In the genomic region with DNA sequence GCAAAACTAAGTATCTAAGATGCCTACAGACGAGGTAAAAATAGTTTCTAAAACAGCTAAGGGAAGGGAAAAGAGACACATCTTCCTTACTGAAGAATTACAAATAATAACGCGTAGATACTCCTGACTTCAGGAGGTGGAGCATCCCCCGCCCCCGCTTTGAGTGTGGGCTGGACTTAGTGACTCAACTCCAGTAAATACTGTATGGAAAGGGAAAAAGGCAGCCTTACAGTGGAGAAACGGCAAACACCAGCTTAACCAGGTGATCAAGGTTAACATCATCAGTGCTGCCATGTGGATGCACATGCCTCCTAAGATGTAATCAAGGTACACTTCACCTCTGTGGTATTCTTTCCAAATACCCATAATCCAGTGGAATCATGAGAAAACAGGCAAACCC, we compare ENCODE assay signal across 2 cellular contexts.
TF ChIP-seq lines count a peak whose summit lies in the region.

No MANE protein-coding gene starts in this region.

TF ChIP-seq in HEK293, 187 proteins besides CTCF, POLR2A, EP300 and RAD21:
- TF ChIP-seq ZFHX2 (tag by site-specific recombination; conservative IDR thresholded peaks at IDR 0.05) (peak; percentile 73), EGR2 (tag by site-specific recombination; IDR thresholded peaks at IDR 0.05; ENCODE audit: low read depth) (peak; percentile 35; the same call in 1 of the 2 replicates), ZNF24 (tag by site-specific recombination; IDR thresholded peaks at IDR 0.05) (no peak)
TF ChIP-seq in HEK293: peak in this region for 2.

TF ChIP-seq in K562, 482 proteins besides CTCF, POLR2A, EP300 and RAD21:
- TF ChIP-seq CTBP1 (IDR thresholded peaks at IDR 0.05; ENCODE audit: borderline replicate concordance) (0 out of 2 replicates have a peak, but pooled peaks have one; percentile 10), CBFA2T3 (IDR thresholded peaks at IDR 0.05) (no peak), EGR1 (conservative IDR thresholded peaks at IDR 0.05) (peak; percentile 95), GABPA (tag; conservative IDR thresholded peaks at IDR 0.05; ENCODE audit: low read depth) (no peak), ZSCAN29 (IDR thresholded peaks at IDR 0.05) (no peak), ZNF146 (CRISPR knock-in tag; IDR thresholded peaks at IDR 0.05; ENCODE audit: unreplicated experiment) (no peak), TEAD4 (IDR thresholded peaks at IDR 0.05; ENCODE audit: low read length) (no peak), TEAD4 (CRISPR knock-in tag; IDR thresholded peaks at IDR 0.05; ENCODE audit: borderline replicate concordance) (no peak), POLR2AphosphoS2 (IDR thresholded peaks at IDR 0.05; ENCODE audit: low read length) (0 out of 2 replicates have a peak, but pooled peaks have one; percentile 30), SIRT6 (IDR thresholded peaks at IDR 0.05; ENCODE audit: low read depth, low read length) (no peak), RAD51 (IDR thresholded peaks at IDR 0.05; ENCODE audit: borderline replicate concordance, low read depth) (no peak), PPARD (CRISPR knock-in tag; IDR thresholded peaks at IDR 0.05) (no peak), DPF2 (IDR thresholded peaks at IDR 0.05) (0 out of 2 replicates have a peak, but pooled peaks have one; percentile 19), POLR3G (IDR thresholded peaks at IDR 0.05; ENCODE audit: extremely low read depth, insufficient read length, insufficient replicate concordance) (no peak), TAF15 (IDR thresholded peaks at IDR 0.05; ENCODE audit: low read depth, low read length) (no peak), RFX7 (CRISPR knock-in tag; IDR thresholded peaks at IDR 0.05) (no peak), ZNF3 (CRISPR knock-in tag; IDR thresholded peaks at IDR 0.05) (no peak), ZEB2 (IDR thresholded peaks at IDR 0.05) (0 out of 2 replicates have a peak, but pooled peaks have one; percentile 29)
- TF ChIP-seq, protein P1, sequence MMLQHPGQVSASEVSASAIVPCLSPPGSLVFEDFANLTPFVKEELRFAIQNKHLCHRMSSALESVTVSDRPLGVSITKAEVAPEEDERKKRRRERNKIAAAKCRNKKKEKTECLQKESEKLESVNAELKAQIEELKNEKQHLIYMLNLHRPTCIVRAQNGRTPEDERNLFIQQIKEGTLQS (IDR thresholded peaks at IDR 0.05), result peak; percentile 30; the same call in 1 of the 2 replicates
- TF ChIP-seq, protein P1 (CRISPR knock-in tag; conservative IDR thresholded peaks at IDR 0.05), result no peak
- TF ChIP-seq, protein P2, sequence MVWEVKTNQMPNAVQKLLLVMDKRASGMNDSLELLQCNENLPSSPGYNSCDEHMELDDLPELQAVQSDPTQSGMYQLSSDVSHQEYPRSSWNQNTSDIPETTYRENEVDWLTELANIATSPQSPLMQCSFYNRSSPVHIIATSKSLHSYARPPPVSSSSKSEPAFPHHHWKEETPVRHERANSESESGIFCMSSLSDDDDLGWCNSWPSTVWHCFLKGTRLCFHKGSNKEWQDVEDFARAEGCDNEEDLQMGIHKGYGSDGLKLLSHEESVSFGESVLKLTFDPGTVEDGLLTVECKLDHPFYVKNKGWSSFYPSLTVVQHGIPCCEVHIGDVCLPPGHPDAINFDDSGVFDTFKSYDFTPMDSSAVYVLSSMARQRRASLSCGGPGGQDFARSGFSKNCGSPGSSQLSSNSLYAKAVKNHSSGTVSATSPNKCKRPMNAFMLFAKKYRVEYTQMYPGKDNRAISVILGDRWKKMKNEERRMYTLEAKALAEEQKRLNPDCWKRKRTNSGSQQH (CRISPR knock-in tag; IDR thresholded peaks at IDR 0.05), result no peak
- TF ChIP-seq, protein P3, sequence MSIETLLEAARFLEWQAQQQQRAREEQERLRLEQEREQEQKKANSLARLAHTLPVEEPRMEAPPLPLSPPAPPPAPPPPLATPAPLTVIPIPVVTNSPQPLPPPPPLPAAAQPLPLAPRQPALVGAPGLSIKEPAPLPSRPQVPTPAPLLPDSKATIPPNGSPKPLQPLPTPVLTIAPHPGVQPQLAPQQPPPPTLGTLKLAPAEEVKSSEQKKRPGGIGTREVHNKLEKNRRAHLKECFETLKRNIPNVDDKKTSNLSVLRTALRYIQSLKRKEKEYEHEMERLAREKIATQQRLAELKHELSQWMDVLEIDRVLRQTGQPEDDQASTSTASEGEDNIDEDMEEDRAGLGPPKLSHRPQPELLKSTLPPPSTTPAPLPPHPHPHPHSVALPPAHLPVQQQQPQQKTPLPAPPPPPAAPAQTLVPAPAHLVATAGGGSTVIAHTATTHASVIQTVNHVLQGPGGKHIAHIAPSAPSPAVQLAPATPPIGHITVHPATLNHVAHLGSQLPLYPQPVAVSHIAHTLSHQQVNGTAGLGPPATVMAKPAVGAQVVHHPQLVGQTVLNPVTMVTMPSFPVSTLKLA (conservative IDR thresholded peaks at IDR 0.05), result no peak
- TF ChIP-seq, protein P4, sequence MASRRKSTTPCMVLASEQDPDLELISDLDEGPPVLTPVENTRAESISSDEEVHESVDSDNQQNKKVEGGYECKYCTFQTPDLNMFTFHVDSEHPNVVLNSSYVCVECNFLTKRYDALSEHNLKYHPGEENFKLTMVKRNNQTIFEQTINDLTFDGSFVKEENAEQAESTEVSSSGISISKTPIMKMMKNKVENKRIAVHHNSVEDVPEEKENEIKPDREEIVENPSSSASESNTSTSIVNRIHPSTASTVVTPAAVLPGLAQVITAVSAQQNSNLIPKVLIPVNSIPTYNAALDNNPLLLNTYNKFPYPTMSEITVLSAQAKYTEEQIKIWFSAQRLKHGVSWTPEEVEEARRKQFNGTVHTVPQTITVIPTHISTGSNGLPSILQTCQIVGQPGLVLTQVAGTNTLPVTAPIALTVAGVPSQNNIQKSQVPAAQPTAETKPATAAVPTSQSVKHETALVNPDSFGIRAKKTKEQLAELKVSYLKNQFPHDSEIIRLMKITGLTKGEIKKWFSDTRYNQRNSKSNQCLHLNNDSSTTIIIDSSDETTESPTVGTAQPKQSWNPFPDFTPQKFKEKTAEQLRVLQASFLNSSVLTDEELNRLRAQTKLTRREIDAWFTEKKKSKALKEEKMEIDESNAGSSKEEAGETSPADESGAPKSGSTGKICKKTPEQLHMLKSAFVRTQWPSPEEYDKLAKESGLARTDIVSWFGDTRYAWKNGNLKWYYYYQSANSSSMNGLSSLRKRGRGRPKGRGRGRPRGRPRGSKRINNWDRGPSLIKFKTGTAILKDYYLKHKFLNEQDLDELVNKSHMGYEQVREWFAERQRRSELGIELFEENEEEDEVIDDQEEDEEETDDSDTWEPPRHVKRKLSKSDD (conservative IDR thresholded peaks at IDR 0.05; ENCODE audit: low read length), result no peak
